8 cellular contexts compared by ENCODE assay signal in genomic region chr4:119212251-119212963, GRCh38. TPM values are rescaled to one million over a fixed set of nuclear protein-coding genes. Genes with fewer than 3 reads are reported as not detected.
DNase-seq lines count a peak whose midpoint lies in the region; ATAC-seq and TF ChIP-seq lines count a peak whose summit lies in the region.

Gene USP53, plus strand, starts transcription at chr4:119212713. Its CDS starts 27,047 bp downstream, at chr4:119239760.

- H3K27ac ChIP-seq in HUES6 (ENCODE audit: low read depth, low read length), result peak within 1 kb of the TSS; percentile 79
- H3K27ac ChIP-seq in OCI-LY1 (ENCODE audit: low read depth, low read length, poor library complexity, severe bottlenecking), result peak within 1 kb of the TSS; percentile 91
- peak within 1 kb of the TSS; percentile 96 for H3K27ac ChIP-seq in mesendoderm (ENCODE audit: low read depth, low read length)

- CTCF ChIA-PET in Caco-2 (lab: Charles Lee), result interaction anchor here (0.8 to 2.2 kb wide), 6 partner anchors 72 to 171 kb away, joined by 3 to 18 read pairs (median 4); a partner anchor contains a TSS

- H3K36me3 ChIP-seq in Caco-2 (ENCODE audit: control insufficient read depth, insufficient read depth, low read length) (no peaks in the 10 kb centered on the region), HUES6 (ENCODE audit: control insufficient read depth, insufficient read depth, low read length) (peaks cover 3% of the 10 kb centered on the region), OCI-LY1 (ENCODE audit: insufficient read depth, low read length) (peaks cover 5% of the 10 kb centered on the region; the same call in 1 of the 2 replicates), mesendoderm (ENCODE audit: control insufficient read depth, insufficient read depth, low read length) (no peaks in the 10 kb centered on the region)

- intact Hi-C loops in Caco-2 (cut with micrococcal nuclease; ENCODE audit: unreplicated experiment), result loop anchor here (1.0 to 5.0 kb wide), 5 partner anchors 72 to 230 kb away; no protein-coding TSS in a partner anchor

- H4K5ac ChIP-seq in mesendoderm (ENCODE audit: low read length), result peak within 1 kb of the TSS; percentile 7

- peak; percentile 98 to 99 for DNase-seq in Caco-2
- DNase-seq in activated CD8-positive, alpha-beta memory T cell treated with anti-CD3 and anti-CD28 coated beads, Interleukin-2, amount 50 U/mL, for 48 hours, result peak; percentile 98
- DNase-seq in mesendoderm, result peak; percentile 99
- peak; percentile 93 for DNase-seq in stimulated activated CD8-positive, alpha-beta memory T cell treated with anti-CD3 and anti-CD28 coated beads, Interleukin-12 subunit alpha, Interleukin-12 subunit beta, amount 100 ng/mL, for 4 hours (ENCODE audit: low read depth)

- H3F3A ChIP-seq in OCI-LY1 (ENCODE audit: insufficient read depth, low read length), result no peaks in the 10 kb centered on the region

- H3K9me3 ChIP-seq in Caco-2 (no peaks in the 10 kb centered on the region), HUES6 (ENCODE audit: control insufficient read depth, insufficient read depth, low read depth, low read length) (no peaks in the 10 kb centered on the region), OCI-LY1 (ENCODE audit: low read length) (no peaks in the 10 kb centered on the region)

- in situ Hi-C loops in endometrial microvascular endothelial cells (cut with HindIII; ENCODE audit: inconsistent ontology term, low pct_unique_long_range_greater_than_20kb, low sequenced_read_pairs), result no loop called here

- peaks cover 28% of the 10 kb centered on the region for H3K4me1 Mint-ChIP-seq in Caco-2 (ENCODE audit: low read depth, unreplicated experiment)

- no peak within 1 kb of the TSS for H2BK120ac ChIP-seq in mesendoderm (ENCODE audit: low read depth, low read length)

- H3K4me3 Mint-ChIP-seq in Caco-2 (ENCODE audit: unreplicated experiment), result peak within 1 kb of the TSS; percentile 95

- H3K4me1 ChIP-seq in Caco-2, result peaks cover 12% of the 10 kb centered on the region
- H3K4me1 ChIP-seq in HUES6 (ENCODE audit: control insufficient read depth, insufficient read depth, low read length), result peaks cover 24% of the 10 kb centered on the region
- H3K4me1 ChIP-seq in OCI-LY1 (ENCODE audit: insufficient read depth, low read length, severe bottlenecking), result peaks cover 33% of the 10 kb centered on the region
- peaks cover 2% of the 10 kb centered on the region for H3K4me1 ChIP-seq in mesendoderm (ENCODE audit: control insufficient read depth, low read depth, low read length)

- H3K4ac ChIP-seq in mesendoderm (ENCODE audit: low read depth, low read length), result no peak within 1 kb of the TSS

- POLR2A ChIA-PET in Caco-2 (lab: Charles Lee), result interaction anchor here (0.7 to 2.4 kb wide), 12 partner anchors 43 to 187 kb away, joined by 3 to 17 read pairs (median 4); a partner anchor contains a TSS

- H3K23ac ChIP-seq in mesendoderm (ENCODE audit: low read length), result no peak within 1 kb of the TSS

- no peaks in the 10 kb centered on the region for H3K9me2 ChIP-seq in OCI-LY1 (ENCODE audit: low read depth, low read length)

- peak within 1 kb of the TSS; percentile 83 for H2BK5ac ChIP-seq in mesendoderm (ENCODE audit: low read length)

- ATAC-seq in GM21447 (IDR thresholded peaks at IDR 0.05; ENCODE audit: unreplicated experiment), result peak; percentile 87

- H3K56ac ChIP-seq in mesendoderm (ENCODE audit: low read length), result peak within 1 kb of the TSS; percentile 97

- H3K27me3 Mint-ChIP-seq in Caco-2 (ENCODE audit: insufficient read depth, unreplicated experiment), result no peaks in the 10 kb centered on the region

- H3K27ac Mint-ChIP-seq in Caco-2 (ENCODE audit: unreplicated experiment), result peak within 1 kb of the TSS; percentile 99

- H3K4me3 ChIP-seq in Caco-2 (ENCODE audit: low read depth, low read length) (peak within 1 kb of the TSS; percentile 77), HUES6 (ENCODE audit: low read depth, low read length) (peak within 1 kb of the TSS; percentile 91), OCI-LY1 (ENCODE audit: low read depth, low read length, poor library complexity, severe bottlenecking) (peak within 1 kb of the TSS; percentile 71), mesendoderm (ENCODE audit: low read length) (peak within 1 kb of the TSS; percentile 89)

- H3K27me3 ChIP-seq in Caco-2 (replicated peaks; ENCODE audit: control insufficient read depth, insufficient read depth, low read length) (no peaks in the 10 kb centered on the region), HUES6 (ENCODE audit: control insufficient read depth, insufficient read depth, low read length) (no peaks in the 10 kb centered on the region), OCI-LY1 (ENCODE audit: insufficient read depth, low read length) (no peaks in the 10 kb centered on the region), mesendoderm (ENCODE audit: insufficient read depth, low read length, poor library complexity) (no peaks in the 10 kb centered on the region)

- H3K4me2 ChIP-seq in OCI-LY1 (ENCODE audit: low read length), result peak within 1 kb of the TSS; percentile 90
- H3K4me2 ChIP-seq in mesendoderm (ENCODE audit: low read length), result peak within 1 kb of the TSS; percentile 82

- no CpG with 5 or more reads among the region's 55 CpGs for WGBS in mesendoderm (ENCODE audit: extremely low coverage, insufficient coverage, low lambda C conversion rate)

- no peaks in the 10 kb centered on the region for H3K9me3 Mint-ChIP-seq in Caco-2 (ENCODE audit: unreplicated experiment)

- H3K79me2 ChIP-seq in OCI-LY1 (ENCODE audit: insufficient read depth, low read length) (peaks cover 30% of the 10 kb centered on the region), mesendoderm (ENCODE audit: control insufficient read depth, insufficient read depth, low read length) (peaks cover 11% of the 10 kb centered on the region)

- H3K79me1 ChIP-seq in mesendoderm (ENCODE audit: low read length), result peaks cover 2% of the 10 kb centered on the region

- TF ChIP-seq CTCF in Caco-2 (IDR thresholded peaks at IDR 0.05; ENCODE audit: insufficient read depth in 1 of 2, low read depth in 1 of 2, low read length in 1 of 2, severe bottlenecking in 1 of 2, unreplicated experiment in 1 of 2) (no peak), OCI-LY1 (IDR thresholded peaks at IDR 0.05; ENCODE audit: low read length) (no peak)

- no peak within 1 kb of the TSS for H2AK5ac ChIP-seq in mesendoderm (ENCODE audit: low read length)

- no peak within 1 kb of the TSS for H2BK15ac ChIP-seq in mesendoderm (replicated peaks; ENCODE audit: low read depth)

- BruUV-seq in Caco-2 (replicated peaks; lab: Mats Ljungman, UMichigan), result no TSS peak

- H3K9ac ChIP-seq in HUES6 (ENCODE audit: low read length), result peak within 1 kb of the TSS; percentile 93
- H3K9ac ChIP-seq in OCI-LY1 (ENCODE audit: low read length), result peak within 1 kb of the TSS; percentile 76
- H3K9ac ChIP-seq in mesendoderm (ENCODE audit: low read length), result peak within 1 kb of the TSS; percentile 90

- H4K20me1 ChIP-seq in OCI-LY1 (ENCODE audit: insufficient read depth, low read length), result no peaks in the 10 kb centered on the region

- H2AFZ ChIP-seq in OCI-LY1 (ENCODE audit: low read length), result peak within 1 kb of the TSS; percentile 45; the same call in 1 of the 2 replicates

- H3K36me3 Mint-ChIP-seq in Caco-2 (ENCODE audit: insufficient read depth, unreplicated experiment), result peaks cover 30% of the 10 kb centered on the region

- H4K8ac ChIP-seq in mesendoderm (ENCODE audit: low read depth, low read length), result peak within 1 kb of the TSS; percentile 65

- H3K18ac ChIP-seq in mesendoderm (ENCODE audit: low read length), result peak within 1 kb of the TSS; percentile 69

RNA-seq across cellular contexts. Expression of gene USP53, which starts in this region (rescaled TPM):
- total RNA-seq in Caco-2 (2022) (45.3 and 49.3 TPM in 2 replicates), endometrial microvascular endothelial cells (ENCODE audit: inconsistent ontology term) (128 TPM)
- polyA plus RNA-seq in mesendoderm (2013, experiment 1 of 2), result 18.4 TPM
- polyA plus RNA-seq in mesendoderm (2013, experiment 2 of 2), result 17.3 TPM

Comparison
In these comparisons a context has a peak if more than half of its experiments do, and no peak if none do; other contexts are left out.
1. Peak in every context shown above with its lines: DNase-seq, ATAC-seq, H3K4me3 ChIP-seq and H3K27ac ChIP-seq.